ENCODE assay signal across 4 cellular contexts in genomic region chr21:32209580-32209979, GRCh38.
"Had no signal": no experiment of that assay in that cellular context is flagged by ENCODE, and none has a peak within 500 bp of the region (broad histone marks: within the 10 kb centered on the region; RNA-seq: fewer than 3 reads in every experiment).

No MANE protein-coding gene starts in this region.

- H3K27ac Mint-ChIP-seq: GM23338, H9 had no signal

- H3K4me3 ChIP-seq: GM23338 had no signal

- H2AFZ ChIP-seq: GM23338 had no signal

- H3K4me3 Mint-ChIP-seq: GM23338, H9 had no signal

- H3K4me1 Mint-ChIP-seq: GM23338 had no signal

- ATAC-seq: GM23338 had no signal

- DNase-seq: H9, HCEC 1CT, IMR-90 had no signal

- H3K4me2 ChIP-seq: GM23338 had no signal
